Comparison of ENCODE assay signal across 1 cellular context in the genomic region with DNA sequence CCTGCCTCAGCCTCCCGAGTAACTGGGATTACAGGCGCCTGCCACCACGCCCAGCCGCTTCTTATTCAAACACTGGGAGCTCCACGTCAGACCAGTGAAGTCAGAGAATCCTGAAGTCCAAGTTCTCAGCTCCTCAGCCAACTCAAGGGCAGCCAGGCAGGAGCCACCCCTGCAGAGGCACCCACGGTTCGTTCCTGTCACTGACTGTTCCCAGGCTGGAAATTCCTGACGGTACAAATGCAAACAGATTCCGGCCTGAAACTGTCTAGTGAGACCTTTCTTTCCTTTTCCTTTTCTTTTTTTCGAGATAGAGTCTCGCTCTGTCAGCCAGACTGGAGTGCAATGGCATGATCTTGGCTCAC.
TF ChIP-seq lines count a peak whose summit lies in the region.

No MANE protein-coding gene starts in this region.

TF ChIP-seq in GM23338, 12 proteins besides CTCF, POLR2A, EP300 and RAD21 (continued from another document):
- TF ChIP-seq, protein P1, sequence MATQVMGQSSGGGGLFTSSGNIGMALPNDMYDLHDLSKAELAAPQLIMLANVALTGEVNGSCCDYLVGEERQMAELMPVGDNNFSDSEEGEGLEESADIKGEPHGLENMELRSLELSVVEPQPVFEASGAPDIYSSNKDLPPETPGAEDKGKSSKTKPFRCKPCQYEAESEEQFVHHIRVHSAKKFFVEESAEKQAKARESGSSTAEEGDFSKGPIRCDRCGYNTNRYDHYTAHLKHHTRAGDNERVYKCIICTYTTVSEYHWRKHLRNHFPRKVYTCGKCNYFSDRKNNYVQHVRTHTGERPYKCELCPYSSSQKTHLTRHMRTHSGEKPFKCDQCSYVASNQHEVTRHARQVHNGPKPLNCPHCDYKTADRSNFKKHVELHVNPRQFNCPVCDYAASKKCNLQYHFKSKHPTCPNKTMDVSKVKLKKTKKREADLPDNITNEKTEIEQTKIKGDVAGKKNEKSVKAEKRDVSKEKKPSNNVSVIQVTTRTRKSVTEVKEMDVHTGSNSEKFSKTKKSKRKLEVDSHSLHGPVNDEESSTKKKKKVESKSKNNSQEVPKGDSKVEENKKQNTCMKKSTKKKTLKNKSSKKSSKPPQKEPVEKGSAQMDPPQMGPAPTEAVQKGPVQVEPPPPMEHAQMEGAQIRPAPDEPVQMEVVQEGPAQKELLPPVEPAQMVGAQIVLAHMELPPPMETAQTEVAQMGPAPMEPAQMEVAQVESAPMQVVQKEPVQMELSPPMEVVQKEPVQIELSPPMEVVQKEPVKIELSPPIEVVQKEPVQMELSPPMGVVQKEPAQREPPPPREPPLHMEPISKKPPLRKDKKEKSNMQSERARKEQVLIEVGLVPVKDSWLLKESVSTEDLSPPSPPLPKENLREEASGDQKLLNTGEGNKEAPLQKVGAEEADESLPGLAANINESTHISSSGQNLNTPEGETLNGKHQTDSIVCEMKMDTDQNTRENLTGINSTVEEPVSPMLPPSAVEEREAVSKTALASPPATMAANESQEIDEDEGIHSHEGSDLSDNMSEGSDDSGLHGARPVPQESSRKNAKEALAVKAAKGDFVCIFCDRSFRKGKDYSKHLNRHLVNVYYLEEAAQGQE (IDR thresholded peaks at IDR 0.05; ENCODE audit: unreplicated experiment): no peak
- TF ChIP-seq ZNF462 (CRISPR knock-in tag; IDR thresholded peaks at IDR 0.05) (no peak), JUNB (IDR thresholded peaks at IDR 0.05; ENCODE audit: unreplicated experiment) (no peak), ZNF331 (CRISPR knock-in tag; IDR thresholded peaks at IDR 0.05; ENCODE audit: low read depth) (no peak), POLR2AphosphoS5 (IDR thresholded peaks at IDR 0.05; ENCODE audit: low read depth) (no peak), EZH2 (IDR thresholded peaks at IDR 0.05; ENCODE audit: low read depth, unreplicated experiment) (no peak)
